In genomic region chr12:53978477-53979356, GRCh38 we compare ENCODE assay signal across 22 cellular contexts. TPM values are rescaled to one million over a fixed set of nuclear protein-coding genes. Genes with fewer than 3 reads are reported as not detected.
DNase-seq lines count a peak whose midpoint lies in the region; ATAC-seq, FAIRE-seq and TF ChIP-seq lines count a peak whose summit lies in the region.
"Had no signal": no experiment of that assay in that cellular context is flagged by ENCODE, and none has a peak within 500 bp of the region (broad histone marks: within the 10 kb centered on the region; RNA-seq: fewer than 3 reads in every experiment).

No MANE protein-coding gene starts in this region.

- peak; percentile 50 for ATAC-seq in foreskin keratinocyte
- no peak for ATAC-seq in sciatic nerve

- DNase-seq in GM03348 (ENCODE audit: low spot score) (peak; percentile 86), NCI-H1048 (lab: John Stamatoyannopoulos, UW) (peak; percentile 77), foreskin keratinocyte (peak in 1 of 2 donors; percentile 55), small intestine (peak; percentile 91), cortex of kidney (lab: John Stamatoyannopoulos, UW) (no peak), sciatic nerve (ENCODE audit: low spot score) (no peak), GM13977 (ENCODE audit: low spot score) (no peak)
- DNase-seq: activated CD4-positive, alpha-beta T cell treated with anti-CD3 and anti-CD28 coated beads for 4 hours; activated effector memory CD4-positive, alpha-beta T cell treated with Interleukin-2 at 50 U/mL for 16 hours; C1 segment of cervical spinal cord; DMS153; H9; head of caudate nucleus; immature natural killer cell; naive B cell; NCI-H1092; SK-N-SH had no signal

- WGBS in small intestine, 3 donors: 1 to 10% (median 8%) methylated on average over 15 of the region's 15 CpGs

- H3K4me1 ChIP-seq in foreskin keratinocyte: peaks cover 31% of the 10 kb centered on the region
- H3K4me1 ChIP-seq in small intestine (ENCODE audit: control insufficient read depth in 2 of 2, insufficient read depth in 1 of 2, low read depth in 1 of 2, low read length in 1 of 2): peaks cover 3 to 10% of the 10 kb centered on the region in 2 donors
- H3K4me1 ChIP-seq: parathyroid adenoma had no signal

- H3K4me3 ChIP-seq in small intestine (ENCODE audit: low read depth in 1 of 2, low read length in 2 of 2): no peak overlapping the region
- H3K4me3 ChIP-seq: breast epithelium, lung, skin epidermis had no signal

- no peaks in the 10 kb centered on the region for H3K36me3 ChIP-seq in small intestine (ENCODE audit: control insufficient read depth in 2 of 2, insufficient read depth in 2 of 2, low read length in 2 of 2)
- H3K36me3 ChIP-seq: breast epithelium had no signal

- intact Hi-C loops in sciatic nerve (cut with DNase I): no loop called here

- H3K27ac ChIP-seq in foreskin keratinocyte: no peak overlapping the region
- H3K27ac ChIP-seq in small intestine (ENCODE audit: low read depth in 1 of 2, low read length in 1 of 2): peak overlapping the region in 1 of 2 donors; percentile 5
- H3K27ac ChIP-seq: breast epithelium, parathyroid adenoma had no signal

- H3K9me3 ChIP-seq in small intestine (ENCODE audit: control insufficient read depth, low read depth): no peaks in the 10 kb centered on the region
- H3K9me3 ChIP-seq: breast epithelium, SK-N-SH had no signal

- no peaks in the 10 kb centered on the region for H3K27me3 ChIP-seq in foreskin keratinocyte
- peaks cover 0 to 65% of the 10 kb centered on the region in 2 donors for H3K27me3 ChIP-seq in small intestine (ENCODE audit: control insufficient read depth in 2 of 2, insufficient read depth in 2 of 2, low read length in 2 of 2)

- no peak for TF ChIP-seq CTCF in foreskin keratinocyte (conservative IDR thresholded peaks at IDR 0.05)
- no peak for TF ChIP-seq CTCF in GM13977 (IDR thresholded peaks at IDR 0.05; ENCODE audit: extremely low read depth, insufficient read depth, missing control alignments)

- FAIRE-seq in small intestine (lab: Jason Lieb, UNC): no peak

- in situ Hi-C loops in GM13977 (cut with MboI; ENCODE audit: low pct_unique_long_range_greater_than_20kb, low sequenced_read_pairs, unreplicated experiment): no loop called here

RNA-seq across cellular contexts. Expression of gene HOTAIR, which starts 4.0 kb away (rescaled TPM):
- total RNA-seq in foreskin keratinocyte (6.9 and 11.3 TPM in 2 replicates), sciatic nerve (4.0 TPM)
- polyA plus RNA-seq in foreskin keratinocyte (4.8 and 7.8 TPM in 2 replicates), small intestine (not detected)
- total RNA-seq: H9 had no signal
- polyA plus RNA-seq: esophagus, immature natural killer cell, lung, SK-N-SH had no signal

RNA-seq across cellular contexts. Expression of gene HOXC11, which starts 5.8 kb away (rescaled TPM):
- total RNA-seq in foreskin keratinocyte (4.9 and 6.3 TPM in 2 replicates), sciatic nerve (1.2 TPM)
- polyA plus RNA-seq in foreskin keratinocyte (5.5 and 6.4 TPM in 2 replicates), small intestine (under 1 TPM; 0.03 to 0.81 (median 0.45) TPM)
- total RNA-seq: H9, lung had no signal
- polyA plus RNA-seq: esophagus, immature natural killer cell, lung, SK-N-SH had no signal

RNA-seq across cellular contexts. Expression of gene HOXC10, which starts 6.2 kb away (rescaled TPM):
- 19.6 and 23.0 TPM in 2 replicates for total RNA-seq in foreskin keratinocyte
- 31.8 and 32.0 TPM in 2 replicates for polyA plus RNA-seq in foreskin keratinocyte
- polyA plus RNA-seq in small intestine: not detected
- 17.2 TPM for total RNA-seq in sciatic nerve
- total RNA-seq: H9 had no signal
- polyA plus RNA-seq: immature natural killer cell, lung had no signal

RNA-seq across cellular contexts. Expression of gene HOXC9, which starts 21.2 kb away (rescaled TPM):
- 4.3 and 5.5 TPM in 2 replicates for total RNA-seq in foreskin keratinocyte
- 7.0 and 9.0 TPM in 2 replicates for polyA plus RNA-seq in foreskin keratinocyte
- polyA plus RNA-seq in small intestine: not detected
- total RNA-seq in sciatic nerve: 10.2 TPM
- total RNA-seq: H9, lung had no signal
- polyA plus RNA-seq: immature natural killer cell had no signal

RNA-seq across cellular contexts. Expression of gene HOXC12, which starts 24.0 kb away (rescaled TPM):
- 2.3 and 4.4 TPM in 2 replicates for total RNA-seq in foreskin keratinocyte
- 2.4 and 4.8 TPM in 2 replicates for polyA plus RNA-seq in foreskin keratinocyte
- polyA plus RNA-seq in small intestine: not detected
- total RNA-seq in sciatic nerve: 0.22 TPM
- total RNA-seq: H9, lung had no signal
- polyA plus RNA-seq: esophagus, immature natural killer cell, lung, SK-N-SH had no signal

Comparison
In these comparisons a context has a peak if more than half of its experiments do, and no peak if none do; other contexts are left out.
1. DNase-seq: peak in GM03348 (single experiment), NCI-H1048 (single experiment) and small intestine (single experiment); none in cortex of kidney (single experiment), sciatic nerve (single experiment) and GM13977 (single experiment).